ENCODE assay signal across 15 cellular contexts in genomic region chr7:38187794-38188472, GRCh38. TPM values are rescaled to one million over a fixed set of nuclear protein-coding genes. Genes with fewer than 3 reads are reported as not detected.
DNase-seq lines count a peak whose midpoint lies in the region; ATAC-seq, FAIRE-seq and TF ChIP-seq lines count a peak whose summit lies in the region.
"Had no signal": no experiment of that assay in that cellular context is flagged by ENCODE, and none has a peak within 500 bp of the region (broad histone marks: within the 10 kb centered on the region; RNA-seq: fewer than 3 reads in every experiment).

No MANE protein-coding gene starts in this region.

- H3K27me3 ChIP-seq in astrocyte (ENCODE audit: insufficient read depth, low read length) (no peaks in the 10 kb centered on the region), sigmoid colon (no peaks in the 10 kb centered on the region)
- H3K27me3 ChIP-seq: thyroid gland had no signal

- H4K20me1 ChIP-seq in astrocyte (ENCODE audit: insufficient read depth, low read length), result peaks cover 77% of the 10 kb centered on the region

- H3K27ac Mint-ChIP-seq in astrocyte (ENCODE audit: unreplicated experiment), result peak overlapping the region; percentile 60
- H3K27ac Mint-ChIP-seq: activated naive CD8-positive, alpha-beta T cell treated with anti-CD3 and anti-CD28 coated beads for 36 hours had no signal

- H3K4me2 ChIP-seq in astrocyte (ENCODE audit: low read length), result no peak overlapping the region

- ATAC-seq in GM21360 (IDR thresholded peaks at IDR 0.05; ENCODE audit: unreplicated experiment) (peak; percentile 65), HG02973 (IDR thresholded peaks at IDR 0.05; ENCODE audit: unreplicated experiment) (peak; percentile 92)

- H3K4me3 ChIP-seq in astrocyte (ENCODE audit: insufficient read depth, low read depth, low read length) (no peak overlapping the region), sigmoid colon (no peak overlapping the region)
- H3K4me3 ChIP-seq: thyroid gland had no signal

- H3K4me1 Mint-ChIP-seq in astrocyte (ENCODE audit: low read depth, unreplicated experiment), result peaks cover 59% of the 10 kb centered on the region

- H3K4me1 ChIP-seq in astrocyte (ENCODE audit: insufficient read depth, low read length), result peaks cover 32% of the 10 kb centered on the region
- peaks cover 0 to 42% (median 16%) of the 10 kb centered on the region in 4 donors for H3K4me1 ChIP-seq in sigmoid colon

- H3K27me3 Mint-ChIP-seq in astrocyte (ENCODE audit: low read depth, unreplicated experiment), result no peaks in the 10 kb centered on the region
- H3K27me3 Mint-ChIP-seq: activated naive CD8-positive, alpha-beta T cell treated with anti-CD3 and anti-CD28 coated beads for 36 hours had no signal

- H3K36me3 ChIP-seq in astrocyte (ENCODE audit: insufficient read depth, low read length) (no peaks in the 10 kb centered on the region), sigmoid colon (no peaks in the 10 kb centered on the region)
- H3K36me3 ChIP-seq: thyroid gland had no signal

- H3K79me2 ChIP-seq in astrocyte (ENCODE audit: insufficient read depth, low read length), result peaks cover 96% of the 10 kb centered on the region

- no peak for TF ChIP-seq POLR2A in sigmoid colon (IDR thresholded peaks at IDR 0.05)

- DNase-seq in GM13976 (ENCODE audit: low spot score) (peak; percentile 36), astrocyte (ENCODE audit: low read depth) (no peak), pons (ENCODE audit: low spot score) (no peak), NCI-H526 (lab: John Stamatoyannopoulos, UW) (no peak), NCI-H2171 treated with DMSO at 0.1 percent for 48 hours (lab: John Stamatoyannopoulos, UW) (no peak), sigmoid colon (no peak)
- DNase-seq: activated CD4-positive, CD25-positive, alpha-beta regulatory T cell; activated naive CD8-positive, alpha-beta T cell treated with anti-CD3 and anti-CD28 coated beads for 36 hours; effector CD4-positive, alpha-beta T cell; NCI-H187 treated with DMSO at 0.1 percent for 48 hours; thyroid gland had no signal

- H3K4me3 Mint-ChIP-seq in astrocyte (ENCODE audit: unreplicated experiment), result peak overlapping the region; percentile 9
- H3K4me3 Mint-ChIP-seq: activated naive CD8-positive, alpha-beta T cell treated with anti-CD3 and anti-CD28 coated beads for 36 hours had no signal

- peaks cover 4% of the 10 kb centered on the region for H3K36me3 Mint-ChIP-seq in astrocyte (ENCODE audit: low read depth, unreplicated experiment)

- FAIRE-seq in astrocyte (lab: Jason Lieb, UNC), result no peak
- FAIRE-seq: HTR-8/SVneo had no signal

- in situ Hi-C loops in GM13976 (cut with MboI; ENCODE audit: low sequenced_read_pairs, unreplicated experiment), result no loop called here

- no peaks in the 10 kb centered on the region for H3K9me3 Mint-ChIP-seq in astrocyte (ENCODE audit: unreplicated experiment)

- no peak for TF ChIP-seq EP300 in sigmoid colon (IDR thresholded peaks at IDR 0.05)

- intact Hi-C loops in sigmoid colon (cut with DNase I), result no loop called here

- TF ChIP-seq CTCF in GM13976 (IDR thresholded peaks at IDR 0.05; ENCODE audit: borderline replicate concordance, control extremely low read depth, extremely low read depth, insufficient read depth, missing control alignments) (no peak), astrocyte (IDR thresholded peaks at IDR 0.05; ENCODE audit: insufficient read depth, low read depth, low read length) (no peak), sigmoid colon (IDR thresholded peaks at IDR 0.05) (no peak)

- WGBS in sigmoid colon, 2 donors, result 70 to 75% methylated on average over 7 of the region's 7 CpGs

- no peaks in the 10 kb centered on the region for H3K9me3 ChIP-seq in astrocyte (ENCODE audit: insufficient read depth, low read depth, low read length)
- H3K9me3 ChIP-seq in sigmoid colon, result peaks cover 0 to 10% (median 0%) of the 10 kb centered on the region in 4 donors
- H3K9me3 ChIP-seq: thyroid gland had no signal

- no peak overlapping the region for H3K9ac ChIP-seq in astrocyte (ENCODE audit: low read length)

- H2AFZ ChIP-seq in astrocyte (ENCODE audit: low read depth, low read length), result no peak overlapping the region

- H3K27ac ChIP-seq in astrocyte (ENCODE audit: low read depth, low read length) (no peak overlapping the region), sigmoid colon (no peak overlapping the region)
- H3K27ac ChIP-seq: RWPE1, thyroid gland had no signal

RNA-seq across cellular contexts. Expression of gene STARD3NL, which starts 9.9 kb away (rescaled TPM):
- total RNA-seq in astrocyte (84.0 and 85.8 TPM in 2 replicates), sigmoid colon (10 to 100 TPM; 28.2 to 67.6 (median 48.5) TPM)
- 10 to 100 TPM; 26.3 to 44.4 (median 32.8) TPM for polyA plus RNA-seq in sigmoid colon
